ENCODE assay signal across 13 cellular contexts in the genomic region with DNA sequence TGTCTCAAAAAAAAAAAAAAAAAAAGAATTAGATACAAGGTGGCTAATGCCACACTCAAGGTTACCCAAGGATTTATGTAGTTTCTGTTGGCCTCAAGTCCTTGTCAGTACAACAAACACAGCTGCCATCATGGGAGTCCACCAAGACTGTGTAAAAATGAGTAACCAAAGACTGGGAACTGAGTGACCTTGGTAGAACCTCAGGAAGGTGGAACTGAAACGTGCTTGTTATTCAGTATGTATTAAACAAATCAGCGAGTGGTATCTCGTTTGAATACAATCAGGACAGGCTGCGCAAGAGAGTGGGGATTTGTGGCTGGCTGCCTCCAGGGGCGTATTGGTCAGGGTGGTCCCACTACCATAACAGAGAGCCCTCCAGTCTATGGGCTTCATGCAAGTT. TPM values are rescaled to one million over a fixed set of nuclear protein-coding genes. Genes with fewer than 3 reads are reported as not detected.
DNase-seq lines count a peak whose midpoint lies in the region; ATAC-seq, FAIRE-seq and TF ChIP-seq lines count a peak whose summit lies in the region.
"Had no signal": no experiment of that assay in that cellular context is flagged by ENCODE, and none has a peak within 500 bp of the region (broad histone marks: within the 10 kb centered on the region; RNA-seq: fewer than 3 reads in every experiment).

No MANE protein-coding gene starts in this region.

- FAIRE-seq in small intestine (lab: Jason Lieb, UNC): no peak
- FAIRE-seq: D721Med, TTC549 had no signal

- no peak for TF ChIP-seq CTCF in foreskin fibroblast (IDR thresholded peaks at IDR 0.05; ENCODE audit: low read depth, low read length)

- peak; percentile 70 for ATAC-seq in GM18873 (IDR thresholded peaks at IDR 0.05; ENCODE audit: low FRiP score, unreplicated experiment)
- peak; percentile 90 for ATAC-seq in GM21529 (IDR thresholded peaks at IDR 0.05; ENCODE audit: unreplicated experiment)
- ATAC-seq in HG03280 (IDR thresholded peaks at IDR 0.05; ENCODE audit: unreplicated experiment): peak; percentile 57
- ATAC-seq in memory B cell (ENCODE audit: low read depth): peak; percentile 76

- H3K27ac ChIP-seq in small intestine (ENCODE audit: low read depth in 1 of 2, low read length in 1 of 2): no peak overlapping the region

- H3K27me3 Mint-ChIP-seq in memory B cell (peaks cover 10% of the 10 kb centered on the region), immature natural killer cell (ENCODE audit: low read depth in 3 of 3) (peaks cover 0 to 2% (median 1%) of the 10 kb centered on the region in 3 donors)

- WGBS in small intestine, 3 donors: 57 to 72% (median 65%) methylated on average over 5 of the region's 5 CpGs

- H3K4me3 ChIP-seq in small intestine (ENCODE audit: low read depth in 1 of 2, low read length in 2 of 2): no peak overlapping the region
- no peak overlapping the region for H3K4me3 ChIP-seq in foreskin fibroblast (ENCODE audit: low read depth in 1 of 2, low read length in 2 of 2)

- H3K27ac Mint-ChIP-seq in memory B cell (no peak overlapping the region), immature natural killer cell (no peak overlapping the region)

- no peaks in the 10 kb centered on the region for H3K4me1 ChIP-seq in small intestine (ENCODE audit: control insufficient read depth in 2 of 2, insufficient read depth in 1 of 2, low read depth in 1 of 2, low read length in 1 of 2)

- H3K36me3 ChIP-seq in small intestine (ENCODE audit: control insufficient read depth in 2 of 2, insufficient read depth in 2 of 2, low read length in 2 of 2): no peaks in the 10 kb centered on the region

- no peaks in the 10 kb centered on the region for H3K36me3 Mint-ChIP-seq in memory B cell
- H3K36me3 Mint-ChIP-seq in immature natural killer cell: no peaks in the 10 kb centered on the region

- no peaks in the 10 kb centered on the region for H3K9me3 Mint-ChIP-seq in memory B cell
- no peaks in the 10 kb centered on the region for H3K9me3 Mint-ChIP-seq in immature natural killer cell

- H3K27me3 ChIP-seq in small intestine (ENCODE audit: control insufficient read depth in 2 of 2, insufficient read depth in 2 of 2, low read length in 2 of 2): no peaks in the 10 kb centered on the region

- DNase-seq in memory B cell (ENCODE audit: low spot score in 2 of 2): no peak
- no peak for DNase-seq in small intestine
- no peak for DNase-seq in immature natural killer cell
- no peak for DNase-seq in foreskin fibroblast
- DNase-seq: hypothalamus, NCI-H1417 treated with DMSO at 0.1 percent for 48 hours, OCI-M1, retina had no signal

- H3K4me3 Mint-ChIP-seq in memory B cell: peak overlapping the region; percentile 25
- no peak overlapping the region for H3K4me3 Mint-ChIP-seq in immature natural killer cell

- H3K4me1 Mint-ChIP-seq in memory B cell (peaks cover 23% of the 10 kb centered on the region), immature natural killer cell (no peaks in the 10 kb centered on the region)

- no peaks in the 10 kb centered on the region for H3K9me3 ChIP-seq in small intestine (ENCODE audit: control insufficient read depth, low read depth)

RNA-seq across cellular contexts. Expression of gene SFTPB, which starts 1.6 kb away (rescaled TPM):
- polyA plus RNA-seq in small intestine (10 to 100 TPM in 2 of 3 donors, under 1 TPM in 1; 0.58 to 34.9 (median 11.3) TPM), immature natural killer cell (not detected)

RNA-seq across cellular contexts. Expression of gene GNLY, which starts 24.6 kb away (rescaled TPM):
- 1 to 10 TPM in 2 of 3 donors, not detected in 1; 1.4 to 2.1 TPM for polyA plus RNA-seq in small intestine
- over 10,000 TPM; 13,165 to 20,506 (median 19,340) TPM for polyA plus RNA-seq in immature natural killer cell

RNA-seq across cellular contexts. Expression of gene USP39, which starts 53.6 kb away (rescaled TPM):
- 10 to 100 TPM; 24.6 to 37.2 (median 35.1) TPM for polyA plus RNA-seq in small intestine
- 10 to 100 TPM; 65.5 to 93.8 (median 68.2) TPM for polyA plus RNA-seq in immature natural killer cell

RNA-seq across cellular contexts. Expression of gene C2orf68, which starts 57.7 kb away (rescaled TPM):
- polyA plus RNA-seq in small intestine: 10 to 100 TPM; 16.2 to 32.7 (median 17.9) TPM
- polyA plus RNA-seq in immature natural killer cell: 10 to 100 TPM; 11.5 to 27.9 (median 25.1) TPM

Comparison
In these comparisons a context has a peak if more than half of its experiments do, and no peak if none do; other contexts are left out.
1. RNA of gene GNLY, which starts 24.6 kb away (polyA plus RNA-seq): 13,165 to 20,506 TPM in immature natural killer cell; 1.4 to 2.1 TPM in small intestine; every median in the first group is over 1,000 times any median in the second.
2. Peak in every context shown above with its lines, with median percentiles within 50 percentile points of each other: ATAC-seq.